23 cellular contexts compared by ENCODE assay signal in genomic region chrX:109040057-109040456, GRCh38.
"Had no signal": no experiment of that assay in that cellular context is flagged by ENCODE, and none has a peak within 500 bp of the region (broad histone marks: within the 10 kb centered on the region; RNA-seq: fewer than 3 reads in every experiment).

No MANE protein-coding gene starts in this region.

- H3K4me3 Mint-ChIP-seq: immature natural killer cell; naive thymus-derived CD4-positive, alpha-beta T cell; stimulated activated naive B cell treated with anti-CD40 and anti-IgM and Interleukin-4, amounts not matched to agents 10 μg/mL and 1 μg/mL and 100 μg/mL, for 72 hours; stimulated activated naive CD8-positive, alpha-beta T cell treated with anti-CD3 and anti-CD28 coated beads, Interleukin-15, amount 100 ng/mL, for 72 hours had no signal

- DNase-seq: caudate nucleus; colonic mucosa; dermis blood vessel endothelial cell; effector CD4-positive, alpha-beta T cell; foreskin melanocyte; heart left ventricle; hippocampal formation; immature natural killer cell; left ventricle myocardium inferior; mesenchymal stem cell; naive thymus-derived CD4-positive, alpha-beta T cell; posterior cingulate gyrus; spleen; stimulated activated CD4-positive, alpha-beta T cell treated with anti-CD3 and anti-CD28 coated beads, Interleukin-15, amount 100 ng/mL, for 24 hours; stimulated activated CD4-positive, alpha-beta T cell treated with anti-CD3 and anti-CD28 coated beads, Interleukin-2, amount 100 ng/mL, for 24 hours; stimulated activated CD4-positive, alpha-beta T cell treated with anti-CD3 and anti-CD28 coated beads, Interleukin-4, amount 100 ng/mL, for 4 hours; stimulated activated naive B cell treated with anti-CD40 and anti-IgM and Interleukin-4, amounts not matched to agents 10 μg/mL and 1 μg/mL and 100 μg/mL, for 72 hours; stimulated activated naive CD8-positive, alpha-beta T cell treated with anti-CD3 and anti-CD28 coated beads, Interleukin-15, amount 100 ng/mL, for 72 hours; transverse colon had no signal

- H3K27me3 Mint-ChIP-seq: naive thymus-derived CD4-positive, alpha-beta T cell; stimulated activated naive B cell treated with anti-CD40 and anti-IgM and Interleukin-4, amounts not matched to agents 10 μg/mL and 1 μg/mL and 100 μg/mL, for 72 hours; stimulated activated naive CD8-positive, alpha-beta T cell treated with anti-CD3 and anti-CD28 coated beads, Interleukin-15, amount 100 ng/mL, for 72 hours had no signal

- H3K4me1 ChIP-seq: colonic mucosa, heart left ventricle, left ventricle myocardium inferior, spleen, transverse colon had no signal

- H3K9me3 Mint-ChIP-seq: naive thymus-derived CD4-positive, alpha-beta T cell; stimulated activated naive CD8-positive, alpha-beta T cell treated with anti-CD3 and anti-CD28 coated beads, Interleukin-15, amount 100 ng/mL, for 72 hours had no signal

- H3K27ac ChIP-seq: colonic mucosa, heart left ventricle, left ventricle myocardium inferior, neutrophil, spleen, thoracic aorta, transverse colon had no signal

- H3K27ac Mint-ChIP-seq: immature natural killer cell; naive thymus-derived CD4-positive, alpha-beta T cell; stimulated activated naive B cell treated with anti-CD40 and anti-IgM and Interleukin-4, amounts not matched to agents 10 μg/mL and 1 μg/mL and 100 μg/mL, for 72 hours; stimulated activated naive CD8-positive, alpha-beta T cell treated with anti-CD3 and anti-CD28 coated beads, Interleukin-15, amount 100 ng/mL, for 72 hours had no signal

- H3K4me3 ChIP-seq: colonic mucosa, heart left ventricle, left ventricle myocardium inferior, lung, spleen, thoracic aorta, transverse colon had no signal

- H3K4me1 Mint-ChIP-seq: immature natural killer cell; naive thymus-derived CD4-positive, alpha-beta T cell; stimulated activated naive B cell treated with anti-CD40 and anti-IgM and Interleukin-4, amounts not matched to agents 10 μg/mL and 1 μg/mL and 100 μg/mL, for 72 hours; stimulated activated naive CD8-positive, alpha-beta T cell treated with anti-CD3 and anti-CD28 coated beads, Interleukin-15, amount 100 ng/mL, for 72 hours had no signal

- H3K36me3 ChIP-seq: colonic mucosa, heart left ventricle, left ventricle myocardium inferior, neutrophil, spleen, thoracic aorta, transverse colon had no signal

- H3K9me3 ChIP-seq: colonic mucosa, heart left ventricle, left ventricle myocardium inferior, neutrophil, spleen, thoracic aorta, transverse colon had no signal

- H3K36me3 Mint-ChIP-seq: immature natural killer cell; naive thymus-derived CD4-positive, alpha-beta T cell; stimulated activated naive B cell treated with anti-CD40 and anti-IgM and Interleukin-4, amounts not matched to agents 10 μg/mL and 1 μg/mL and 100 μg/mL, for 72 hours had no signal

- ATAC-seq: heart left ventricle; naive thymus-derived CD4-positive, alpha-beta T cell; sciatic nerve; stimulated activated naive B cell treated with anti-CD40 and anti-IgM and Interleukin-4, amounts not matched to agents 10 μg/mL and 1 μg/mL and 100 μg/mL, for 72 hours; stimulated activated naive CD8-positive, alpha-beta T cell treated with anti-CD3 and anti-CD28 coated beads, Interleukin-15, amount 100 ng/mL, for 72 hours had no signal

- H3K27me3 ChIP-seq: colonic mucosa, neutrophil, spleen, transverse colon had no signal
